In genomic region chr1:35769188-35769758, GRCh38 we compare ENCODE assay signal across 8 cellular contexts. TPM values are rescaled to one million over a fixed set of nuclear protein-coding genes. Genes with fewer than 3 reads are reported as not detected.
A peak's percentile ranks its signal among the peaks of the same experiment; 100 is the strongest.
DNase-seq lines count a peak whose midpoint lies in the region; ATAC-seq and TF ChIP-seq lines count a peak whose summit lies in the region.

No MANE protein-coding gene starts in this region.

- peaks cover 23% of the 10 kb centered on the region for H3K36me3 ChIP-seq in SU-DHL-6 (ENCODE audit: low read length)
- H3K36me3 ChIP-seq in adipocyte (ENCODE audit: control insufficient read depth, insufficient read depth, low read length, severe bottlenecking) = no peaks in the 10 kb centered on the region
- H3K36me3 ChIP-seq in left ventricle myocardium inferior = no peaks in the 10 kb centered on the region

- TF ChIP-seq CTCF in GM12874 (IDR thresholded peaks at IDR 0.05; ENCODE audit: insufficient read depth, low read depth, low read length) = 0 out of 2 replicates have a peak, but pooled peaks have one; percentile 20
- TF ChIP-seq CTCF in SU-DHL-6 (IDR thresholded peaks at IDR 0.05; ENCODE audit: insufficient read depth, low read length, poor library complexity, severe bottlenecking) = no peak
- TF ChIP-seq CTCF in left ventricle myocardium inferior (IDR thresholded peaks at IDR 0.05; ENCODE audit: borderline replicate concordance) = peak; percentile 45
- no peak for TF ChIP-seq CTCF in progenitor cell of endocrine pancreas (IDR thresholded peaks at IDR 0.05; ENCODE audit: unreplicated experiment)

- peaks cover 49% of the 10 kb centered on the region for H3K79me2 ChIP-seq in SU-DHL-6 (ENCODE audit: insufficient read depth, low read length)

- H3K27ac ChIP-seq in SU-DHL-6 (ENCODE audit: low read depth, low read length) (peak overlapping the region; percentile 89), left ventricle myocardium inferior (replicated peaks) (peak overlapping the region; percentile 84)

- H3K27me3 Mint-ChIP-seq in progenitor cell of endocrine pancreas = no peaks in the 10 kb centered on the region

- H3K4me3 Mint-ChIP-seq in progenitor cell of endocrine pancreas (ENCODE audit: low read depth) = peak overlapping the region; percentile 93

- H3K4me2 ChIP-seq in SU-DHL-6 (ENCODE audit: low read depth, low read length, poor library complexity, severe bottlenecking) = peak overlapping the region; percentile 95

- H3K9ac ChIP-seq in SU-DHL-6 (ENCODE audit: low read length) (peak overlapping the region; percentile 98), adipocyte (ENCODE audit: low read length) (peak overlapping the region; percentile 86)

- H3K4me1 ChIP-seq in adipocyte (ENCODE audit: control insufficient read depth, insufficient read depth, low read length) = peaks cover 6% of the 10 kb centered on the region
- H3K4me1 ChIP-seq in left ventricle myocardium inferior = peaks cover 19% of the 10 kb centered on the region

- no peaks in the 10 kb centered on the region for H3K9me3 Mint-ChIP-seq in progenitor cell of endocrine pancreas (ENCODE audit: low read depth)

- peaks cover 16% of the 10 kb centered on the region for H3F3A ChIP-seq in SU-DHL-6 (ENCODE audit: insufficient read depth)

- ATAC-seq in HG02678 (IDR thresholded peaks at IDR 0.05; ENCODE audit: unreplicated experiment) = peak; percentile 76

- peak overlapping the region; percentile 95 for H3K27ac Mint-ChIP-seq in progenitor cell of endocrine pancreas

- no peaks in the 10 kb centered on the region for H3K36me3 Mint-ChIP-seq in progenitor cell of endocrine pancreas (ENCODE audit: insufficient read depth)

- H3K9me3 ChIP-seq in SU-DHL-6 (ENCODE audit: insufficient read depth, low read length) (no peaks in the 10 kb centered on the region), adipocyte (ENCODE audit: control insufficient read depth, low read length) (no peaks in the 10 kb centered on the region), left ventricle myocardium inferior (replicated peaks) (no peaks in the 10 kb centered on the region)

- DNase-seq in NCI-H1105 treated with DMSO at 0.1 percent for 48 hours (lab: John Stamatoyannopoulos, UW) (peak; percentile 82), adipocyte (ENCODE audit: low read depth) (peak; percentile 92), left ventricle myocardium inferior (peak; percentile 87), progenitor cell of endocrine pancreas (ENCODE audit: low spot score, unreplicated experiment) (peak; percentile 78), ureter (ENCODE audit: low spot score) (peak; percentile 85)

- no peaks in the 10 kb centered on the region for H3K27me3 ChIP-seq in SU-DHL-6 (ENCODE audit: low read length)
- H3K27me3 ChIP-seq in adipocyte (replicated peaks; ENCODE audit: control insufficient read depth, insufficient read depth, low read length) = no peaks in the 10 kb centered on the region
- H3K27me3 ChIP-seq in left ventricle myocardium inferior (ENCODE audit: low read depth) = no peaks in the 10 kb centered on the region

- 0 out of 2 replicates have a peak, but pooled peaks cover 13% of the 10 kb centered on the region for H4K20me1 ChIP-seq in SU-DHL-6 (ENCODE audit: low read depth, low read length)

- intact Hi-C loops in left ventricle myocardium inferior (cut with micrococcal nuclease) = no loop called here

- H2AFZ ChIP-seq in SU-DHL-6 (ENCODE audit: low read depth, low read length, severe bottlenecking) = peak overlapping the region; percentile 89

- no peaks in the 10 kb centered on the region for H3K9me2 ChIP-seq in SU-DHL-6 (replicated peaks; ENCODE audit: insufficient read depth, low read length)

- peak overlapping the region; percentile 92 for H3K4me3 ChIP-seq in SU-DHL-6 (ENCODE audit: insufficient read depth, low read length, poor library complexity, severe bottlenecking)
- H3K4me3 ChIP-seq in adipocyte (ENCODE audit: low read length) = peak overlapping the region; percentile 90
- H3K4me3 ChIP-seq in left ventricle myocardium inferior = peak overlapping the region; percentile 78

- no peaks in the 10 kb centered on the region for H3K4me1 Mint-ChIP-seq in progenitor cell of endocrine pancreas (ENCODE audit: low read depth)

RNA-seq across cellular contexts. Expression of gene CLSPN, which starts 0.5 kb away (rescaled TPM):
- total RNA-seq in left ventricle myocardium inferior (0.49 TPM), progenitor cell of endocrine pancreas (20.6 and 23.3 TPM in 2 replicates), ureter (1.9 TPM)

RNA-seq across cellular contexts. Expression of gene AGO4, which starts 38.5 kb away (rescaled TPM):
- 14.6 TPM for total RNA-seq in left ventricle myocardium inferior
- total RNA-seq in progenitor cell of endocrine pancreas = 35.1 and 35.6 TPM in 2 replicates
- 19.5 TPM for total RNA-seq in ureter

RNA-seq across cellular contexts. Expression of gene C1orf216, which starts 50.6 kb away (rescaled TPM):
- 9.8 TPM for total RNA-seq in left ventricle myocardium inferior
- 11.3 and 12.8 TPM in 2 replicates for total RNA-seq in progenitor cell of endocrine pancreas
- 5.4 TPM for total RNA-seq in ureter

Comparison
In these comparisons a context has a peak if more than half of its experiments do, and no peak if none do; other contexts are left out.
1. Peak in every context shown above with its lines: DNase-seq, ATAC-seq, H3K4me3 ChIP-seq and H3K27ac ChIP-seq.
2. CTCF ChIP-seq: peak in GM12874 (single experiment) and left ventricle myocardium inferior (single experiment); none in SU-DHL-6 (single experiment) and progenitor cell of endocrine pancreas (single experiment).